In genomic region chr13:22278336-22278929, GRCh38 we compare ENCODE assay signal across 9 cellular contexts.
DNase-seq lines count a peak whose midpoint lies in the region; ATAC-seq and TF ChIP-seq lines count a peak whose summit lies in the region.
"Had no signal": no experiment of that assay in that cellular context is flagged by ENCODE, and none has a peak within 500 bp of the region (broad histone marks: within the 10 kb centered on the region; RNA-seq: fewer than 3 reads in every experiment).

No MANE protein-coding gene starts in this region.

- H3K4me3 ChIP-seq in endodermal cell (ENCODE audit: low read length) (no peak overlapping the region), upper lobe of left lung (no peak overlapping the region)

- no peaks in the 10 kb centered on the region for H3K36me3 Mint-ChIP-seq in endodermal cell (ENCODE audit: low read depth)
- no peaks in the 10 kb centered on the region for H3K36me3 Mint-ChIP-seq in osteocyte (ENCODE audit: unreplicated experiment)

- no peak for TF ChIP-seq EP300 in upper lobe of left lung (IDR thresholded peaks at IDR 0.05)

- no peaks in the 10 kb centered on the region for H3K9me3 Mint-ChIP-seq in endodermal cell
- H3K9me3 Mint-ChIP-seq in osteocyte (ENCODE audit: unreplicated experiment) = peaks cover 31% of the 10 kb centered on the region
- H3K9me3 Mint-ChIP-seq: stimulated activated naive CD8-positive, alpha-beta T cell treated with anti-CD3 and anti-CD28 coated beads, Interleukin-15, Interleukin-2, amounts not matched to agents 100 ng/mL and 50 ng/mL, for 24 hours had no signal

- H3K9me3 ChIP-seq in endodermal cell (ENCODE audit: control insufficient read depth, low read length) (no peaks in the 10 kb centered on the region), upper lobe of left lung (no peaks in the 10 kb centered on the region)

- TF ChIP-seq CTCF in endodermal cell (conservative IDR thresholded peaks at IDR 0.05) (peak; percentile 76), osteocyte (IDR thresholded peaks at IDR 0.05) (peak; percentile 38), upper lobe of left lung (IDR thresholded peaks at IDR 0.05) (peak in 5 of 6 experiments; percentile 10 to 47 (median 32))

- H3K27me3 ChIP-seq in endodermal cell (ENCODE audit: control insufficient read depth, insufficient read depth, low read length, poor library complexity, severe bottlenecking) (no peaks in the 10 kb centered on the region), upper lobe of left lung (no peaks in the 10 kb centered on the region)

- H3K9ac ChIP-seq in endodermal cell (ENCODE audit: extremely low read depth, low read length, poor library complexity, severe bottlenecking) = no peak overlapping the region

- H3K4me1 Mint-ChIP-seq in endodermal cell = no peaks in the 10 kb centered on the region
- H3K4me1 Mint-ChIP-seq in osteocyte (ENCODE audit: unreplicated experiment) = no peaks in the 10 kb centered on the region

- no peak overlapping the region for H3K27ac Mint-ChIP-seq in endodermal cell
- H3K27ac Mint-ChIP-seq in osteocyte (ENCODE audit: unreplicated experiment) = no peak overlapping the region
- H3K27ac Mint-ChIP-seq: stimulated activated naive CD8-positive, alpha-beta T cell treated with anti-CD3 and anti-CD28 coated beads, Interleukin-15, Interleukin-2, amounts not matched to agents 100 ng/mL and 50 ng/mL, for 24 hours had no signal

- no peaks in the 10 kb centered on the region for H3K4me1 ChIP-seq in endodermal cell (ENCODE audit: control insufficient read depth, insufficient read depth, low read length)
- no peaks in the 10 kb centered on the region for H3K4me1 ChIP-seq in upper lobe of left lung

- no peak overlapping the region for H3K27ac ChIP-seq in endodermal cell (ENCODE audit: low read depth, low read length)
- H3K27ac ChIP-seq in upper lobe of left lung = no peak overlapping the region

- H3K4me3 Mint-ChIP-seq in endodermal cell = no peak overlapping the region
- no peak overlapping the region for H3K4me3 Mint-ChIP-seq in osteocyte (ENCODE audit: unreplicated experiment)
- H3K4me3 Mint-ChIP-seq: stimulated activated naive CD8-positive, alpha-beta T cell treated with anti-CD3 and anti-CD28 coated beads, Interleukin-15, Interleukin-2, amounts not matched to agents 100 ng/mL and 50 ng/mL, for 24 hours had no signal

- DNase-seq in DMS53 (lab: John Stamatoyannopoulos, UW) = peak; percentile 72
- peak; percentile 39 for DNase-seq in NCI-H128 (lab: John Stamatoyannopoulos, UW; ENCODE audit: unreplicated experiment)
- peak; percentile 37 to 61 for DNase-seq in activated CD4-positive, alpha-beta T cell treated with anti-CD3 and anti-CD28 coated beads, Interleukin-2, amount 50 U/mL, for 24 hours (ENCODE audit: low read depth in 1 of 2, low spot score in 1 of 2)
- peak; percentile 86 for DNase-seq in endodermal cell
- no peak for DNase-seq in osteocyte (ENCODE audit: extremely low spot score, unreplicated experiment)
- peak in 1 of 2 donors; percentile 42 for DNase-seq in upper lobe of left lung

- WGBS in endodermal cell (ENCODE audit: insufficient coverage in 1 of 2, insufficient read length in 1 of 2), 2 experiments = 73 to 75% methylated on average over 4 to 5 of the region's 5 CpGs
- 42 to 43% methylated on average over 5 of the region's 5 CpGs for WGBS in upper lobe of left lung, 2 donors

- ATAC-seq in GM21515 (IDR thresholded peaks at IDR 0.05; ENCODE audit: unreplicated experiment) (peak; percentile 63), upper lobe of left lung (ENCODE audit: low FRiP score in 2 of 2) (peak in 1 of 2 donors; percentile 47), HG02981 (IDR thresholded peaks at IDR 0.05; ENCODE audit: unreplicated experiment) (no peak)

- TF ChIP-seq POLR2A in upper lobe of left lung (IDR thresholded peaks at IDR 0.05) = no peak

- H3K27me3 Mint-ChIP-seq in endodermal cell (ENCODE audit: insufficient read depth) = no peaks in the 10 kb centered on the region
- no peaks in the 10 kb centered on the region for H3K27me3 Mint-ChIP-seq in osteocyte (ENCODE audit: unreplicated experiment)
- H3K27me3 Mint-ChIP-seq: stimulated activated naive CD8-positive, alpha-beta T cell treated with anti-CD3 and anti-CD28 coated beads, Interleukin-15, Interleukin-2, amounts not matched to agents 100 ng/mL and 50 ng/mL, for 24 hours had no signal

- H3K36me3 ChIP-seq in endodermal cell (ENCODE audit: control insufficient read depth, insufficient read depth, low read length) = no peaks in the 10 kb centered on the region
- no peaks in the 10 kb centered on the region for H3K36me3 ChIP-seq in upper lobe of left lung
